Comparison of ENCODE assay signal across 17 cellular contexts in genomic region chr6:147564556-147564955, GRCh38. TPM values are rescaled to one million over a fixed set of nuclear protein-coding genes. Genes with fewer than 3 reads are reported as not detected.
"Had no signal": no experiment of that assay in that cellular context is flagged by ENCODE, and none has a peak within 500 bp of the region (broad histone marks: within the 10 kb centered on the region; RNA-seq: fewer than 3 reads in every experiment).

No MANE protein-coding gene starts in this region.

- H3K27me3 ChIP-seq: heart left ventricle, right atrium auricular region, suprapubic skin, thyroid gland, uterus had no signal

- ATAC-seq: heart left ventricle; mucosa of descending colon; naive thymus-derived CD8-positive, alpha-beta T cell; stimulated activated effector memory CD8-positive, alpha-beta T cell treated with anti-CD3 and anti-CD28 coated beads, Interleukin-12 subunit alpha, Interleukin-12 subunit beta, amount 100 ng/mL, for 72 hours; stimulated activated naive CD8-positive, alpha-beta T cell treated with anti-CD3 and anti-CD28 coated beads, Interleukin-15, Interleukin-2, amounts not matched to agents 100 U/mL and 50 U/mL, for 24 hours had no signal

- H3K4me2 ChIP-seq: smooth muscle cell had no signal

- H3K36me3 ChIP-seq: heart left ventricle, right atrium auricular region, suprapubic skin, thyroid gland, uterus had no signal

- H3K27ac ChIP-seq: heart left ventricle, right atrium auricular region, suprapubic skin, thyroid gland, uterus had no signal

- H3K9me3 ChIP-seq: heart left ventricle, mucosa of descending colon, right atrium auricular region, suprapubic skin, thyroid gland, uterus had no signal

- H3K4me1 ChIP-seq: thyroid gland had no signal

- H3K4me3 ChIP-seq: heart left ventricle, mucosa of descending colon, right atrium auricular region, smooth muscle cell, suprapubic skin, thyroid gland, uterus had no signal

- DNase-seq: dermis blood vessel endothelial cell; endodermal cell; foreskin melanocyte; heart left ventricle; hippocampal formation; kidney glomerular epithelial cell; mucosa of descending colon; naive thymus-derived CD8-positive, alpha-beta T cell; stimulated activated CD4-positive, alpha-beta T cell treated with anti-CD3 and anti-CD28 coated beads, Interleukin-4, amount 100 ng/mL, for 1 hour; stimulated activated CD8-positive, alpha-beta memory T cell treated with anti-CD3 and anti-CD28 coated beads, Interleukin-4, amount 100 ng/mL, for 48 hours; stimulated activated naive CD8-positive, alpha-beta T cell treated with anti-CD3 and anti-CD28 coated beads, Interleukin-15, Interleukin-2, amounts not matched to agents 100 U/mL and 50 U/mL, for 24 hours; thyroid gland; uterus had no signal

RNA-seq across cellular contexts. Expression of gene SAMD5, which starts 56.1 kb away (rescaled TPM):
- total RNA-seq: naive thymus-derived CD8-positive, alpha-beta T cell had no signal
